8 cellular contexts compared by ENCODE assay signal in genomic region chr9:136686794-136687711, GRCh38. TPM values are rescaled to one million over a fixed set of nuclear protein-coding genes. Genes with fewer than 3 reads are reported as not detected.
A peak's percentile ranks its signal among the peaks of the same experiment; 100 is the strongest.
DNase-seq lines count a peak whose midpoint lies in the region; ATAC-seq and TF ChIP-seq lines count a peak whose summit lies in the region.

AGPAT2 (minus strand) TSS chr9:136687457; CDS start chr9:136687357, 100 bp downstream.

- H3K9me3 ChIP-seq in AG04450 (ENCODE audit: control insufficient read depth, insufficient read depth, low read length): peaks cover 4% of the 10 kb centered on the region; the same call in 1 of the 2 replicates
- H3K9me3 ChIP-seq in SJSA1 (replicated peaks): 0 out of 2 replicates have a peak, but pooled peaks cover 3% of the 10 kb centered on the region
- no peaks in the 10 kb centered on the region for H3K9me3 ChIP-seq in psoas muscle

- H3K4me3 ChIP-seq in AG04450 (ENCODE audit: low read depth, low read length) (peak within 1 kb of the TSS; percentile 71), SJSA1 (peak within 1 kb of the TSS; percentile 66), psoas muscle (peak within 1 kb of the TSS; percentile 92)

- no peak within 1 kb of the TSS for H3K27ac Mint-ChIP-seq in activated naive CD4-positive, alpha-beta T cell treated with anti-CD3 and anti-CD28 coated beads for 36 hours

- no peak for DNase-seq in AG04450 (ENCODE audit: low read depth, low spot score)
- DNase-seq in HuH-7 (ENCODE audit: low spot score): peak; percentile 93
- DNase-seq in SJSA1 (ENCODE audit: low read depth in 1 of 2, low spot score in 2 of 2): peak; percentile 56 to 60
- peak; percentile 65 for DNase-seq in activated naive CD4-positive, alpha-beta T cell treated with anti-CD3 and anti-CD28 coated beads for 36 hours
- DNase-seq in head of caudate nucleus: peak in 36 of 42 donors; percentile 23 to 76 (median 44)
- DNase-seq in psoas muscle: peak; percentile 86 to 91
- no peak for DNase-seq in OCI-M2 (lab: John Stamatoyannopoulos, UW; ENCODE audit: unreplicated experiment)

- H3K36me3 ChIP-seq in SJSA1: 0 out of 2 replicates have a peak, but pooled peaks cover 2% of the 10 kb centered on the region
- H3K36me3 ChIP-seq in psoas muscle (ENCODE audit: insufficient read depth in 1 of 2, low read depth in 1 of 2): no peaks in the 10 kb centered on the region

- H3K36me3 Mint-ChIP-seq in activated naive CD4-positive, alpha-beta T cell treated with anti-CD3 and anti-CD28 coated beads for 36 hours (ENCODE audit: low read depth): no peaks in the 10 kb centered on the region

- 0% methylated on average over 37 to 105 of the region's 106 CpGs for WGBS in psoas muscle, 3 donors

- H3K9me3 Mint-ChIP-seq in activated naive CD4-positive, alpha-beta T cell treated with anti-CD3 and anti-CD28 coated beads for 36 hours: no peaks in the 10 kb centered on the region

- no peak within 1 kb of the TSS for H3K27ac ChIP-seq in AG04450 (ENCODE audit: low read depth, low read length)
- no peak within 1 kb of the TSS for H3K27ac ChIP-seq in SJSA1
- H3K27ac ChIP-seq in psoas muscle: peak within 1 kb of the TSS; percentile 93

- CTCF ChIA-PET in AG04450 (lab: Charles Lee): interaction anchor here (1.0 to 1.4 kb wide), 2 partner anchors 14 to 15 kb away, joined by 3 to 7 read pairs; no protein-coding TSS in a partner anchor
- CTCF ChIA-PET in activated naive CD4-positive, alpha-beta T cell treated with anti-CD3 and anti-CD28 coated beads for 36 hours (lab: Charles Lee): no interaction called here

- POLR2A ChIA-PET in AG04450 (lab: Yijun Ruan, JAX): interaction anchor here (3.6 kb wide), 1 partner anchor 41 kb away, joined by 17 read pairs; no protein-coding TSS in a partner anchor

- intact Hi-C loops in activated naive CD4-positive, alpha-beta T cell treated with anti-CD3 and anti-CD28 coated beads for 36 hours (cut with micrococcal nuclease): loop anchor here (2.0 kb wide), 1 partner anchor 42 kb away; no protein-coding TSS in a partner anchor
- intact Hi-C loops in head of caudate nucleus (cut with DNase I): no loop called here
- intact Hi-C loops in psoas muscle (cut with DNase I): no loop called here

- no peaks in the 10 kb centered on the region for H3K27me3 Mint-ChIP-seq in activated naive CD4-positive, alpha-beta T cell treated with anti-CD3 and anti-CD28 coated beads for 36 hours (ENCODE audit: low read depth)

- H3K27me3 ChIP-seq in AG04450 (ENCODE audit: control insufficient read depth, insufficient read depth, low read length): peaks cover 3% of the 10 kb centered on the region
- H3K27me3 ChIP-seq in SJSA1 (replicated peaks): no peaks in the 10 kb centered on the region
- no peaks in the 10 kb centered on the region for H3K27me3 ChIP-seq in psoas muscle (ENCODE audit: insufficient read depth in 3 of 3, low read length in 2 of 3)

- TF ChIP-seq CTCF in AG04450 (IDR thresholded peaks at IDR 0.05; ENCODE audit: low read depth, low read length) (no peak), psoas muscle (IDR thresholded peaks at IDR 0.05) (no peak)

- peak within 1 kb of the TSS; percentile 74 for H3K4me3 Mint-ChIP-seq in activated naive CD4-positive, alpha-beta T cell treated with anti-CD3 and anti-CD28 coated beads for 36 hours

- ATAC-seq in GM19035 (IDR thresholded peaks at IDR 0.05; ENCODE audit: unreplicated experiment): peak; percentile 57
- peak; percentile 71 to 76 (median 74) for ATAC-seq in psoas muscle

- peaks cover 3% of the 10 kb centered on the region for H3K4me1 Mint-ChIP-seq in activated naive CD4-positive, alpha-beta T cell treated with anti-CD3 and anti-CD28 coated beads for 36 hours (ENCODE audit: low read depth)

- H3K4me1 ChIP-seq in SJSA1 (replicated peaks): peaks cover 10% of the 10 kb centered on the region
- H3K4me1 ChIP-seq in psoas muscle: peaks cover 38% of the 10 kb centered on the region

RNA-seq across cellular contexts. Expression of gene AGPAT2, which starts in this region (rescaled TPM):
- polyA plus RNA-seq in AG04450 (2011; rRNA removed) (24.4 and 30.0 TPM in 2 replicates), psoas muscle (10 to 100 TPM; 25.9 to 66.5 (median 46.8) TPM)
- polyA minus RNA-seq in AG04450 (2011; rRNA and poly(A)+ RNA removed): 16.2 and 21.7 TPM in 2 replicates
- 30.1 and 34.0 TPM in 2 replicates for total RNA-seq in SJSA1 (2014; rRNA removed; shearing (Covaris generic))
- 1 to 10 TPM; 8.7 to 9.4 TPM for total RNA-seq in activated naive CD4-positive, alpha-beta T cell treated with anti-CD3 and anti-CD28 coated beads for 36 hours
- 10 to 100 TPM; 15.5 to 46.3 (median 31.5) TPM for total RNA-seq in psoas muscle

Comparison
In these comparisons a context has a peak if more than half of its experiments do, and no peak if none do; other contexts are left out.
1. DNase-seq: peak in HuH-7 (single experiment), SJSA1 (2 of 2), activated naive CD4-positive, alpha-beta T cell treated with anti-CD3 and anti-CD28 coated beads for 36 hours (single experiment), head of caudate nucleus (36 of 42) and psoas muscle (2 of 2); none in AG04450 (single experiment) and OCI-M2 (single experiment).
2. Peak in every context shown above with its lines, with median percentiles within 50 percentile points of each other: H3K4me3 ChIP-seq.